14 cellular contexts compared by ENCODE assay signal in the genomic region with DNA sequence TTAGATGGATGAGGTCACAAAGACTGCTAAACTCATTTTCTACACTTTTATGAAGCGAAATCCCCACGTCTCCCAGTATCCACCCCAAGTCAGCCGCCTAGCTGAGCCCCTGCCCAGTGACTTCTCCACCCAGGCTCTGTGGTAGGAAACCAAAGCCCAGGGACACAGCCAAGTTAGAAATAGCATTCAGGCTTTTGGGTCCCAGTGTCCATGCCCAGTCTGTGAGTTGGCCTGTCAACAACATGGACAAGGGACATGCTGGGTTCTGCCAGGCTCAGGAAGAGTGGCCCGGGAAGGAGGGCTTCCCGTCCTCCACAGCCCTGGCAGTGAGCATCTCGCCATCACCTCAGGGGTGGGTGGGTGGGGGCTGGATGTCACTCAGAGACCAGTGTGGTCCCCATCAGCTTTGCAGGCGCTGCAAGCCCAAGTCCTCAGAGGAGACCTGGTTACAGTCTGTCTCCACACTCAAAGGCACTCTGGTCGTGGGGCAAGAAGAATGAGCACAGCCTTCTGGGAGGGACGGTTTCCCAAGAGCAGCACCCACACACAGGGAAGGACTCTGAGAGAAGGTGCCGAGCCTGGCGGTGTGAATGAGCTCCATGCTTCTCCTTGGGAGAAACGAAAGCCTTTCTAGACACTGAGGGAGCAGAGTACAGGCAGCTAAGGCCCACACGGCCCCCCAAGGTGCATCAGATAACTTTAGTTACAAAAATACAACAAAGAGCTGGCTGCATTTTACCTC.
A peak's percentile ranks its signal among the peaks of the same experiment; 100 is the strongest.
DNase-seq lines count a peak whose midpoint lies in the region; ATAC-seq and TF ChIP-seq lines count a peak whose summit lies in the region.
"Had no signal": no experiment of that assay in that cellular context is flagged by ENCODE, and none has a peak within 500 bp of the region (broad histone marks: within the 10 kb centered on the region; RNA-seq: fewer than 3 reads in every experiment).

No MANE protein-coding gene starts in this region.

- H3K4me3 ChIP-seq in heart left ventricle (peak overlapping the region in 1 of 12 donors; percentile 38), tibial nerve (no peak overlapping the region)

- H3K27ac ChIP-seq in angular gyrus (ENCODE audit: low read depth, low read length) (peak overlapping the region; percentile 97), heart left ventricle (peak overlapping the region; percentile 2 to 84 (median 74)), tibial nerve (peak overlapping the region; percentile 71 to 95 (median 82))
- H3K27ac ChIP-seq: KMS-11 had no signal

- H3K36me3 ChIP-seq in heart left ventricle (no peaks in the 10 kb centered on the region), tibial nerve (no peaks in the 10 kb centered on the region)

- H3K4me1 ChIP-seq in heart left ventricle (peaks cover 5 to 52% (median 39%) of the 10 kb centered on the region in 12 donors), tibial nerve (peaks cover 0 to 72% (median 59%) of the 10 kb centered on the region in 4 donors)

- no peaks in the 10 kb centered on the region for H3K9me3 ChIP-seq in heart left ventricle
- no peaks in the 10 kb centered on the region for H3K9me3 ChIP-seq in tibial nerve

- H3K9me3 Mint-ChIP-seq in neural crest cell = no peaks in the 10 kb centered on the region
- H3K9me3 Mint-ChIP-seq: activated T-helper 2 cell treated with anti-CD3 and anti-CD28 coated beads, Interferon-gamma antibody, Interleukin-2, Interleukin-4, amounts not matched to agents 10 μg/mL and 5 μg/mL and 100 μg/mL, durations not matched to agents 14 hours and 24 hours and 36 hours; stimulated activated naive B cell treated with anti-CD40 and anti-IgM and Interleukin-4, amounts not matched to agents 10 μg/mL and 1 μg/mL and 100 μg/mL, for 72 hours; T-helper 2 cell treated with Interferon-gamma antibody and Interleukin-4, amounts not matched to agents 5 μg/mL and 100 μg/mL, for 36 hours had no signal

- no peaks in the 10 kb centered on the region for H3K36me3 Mint-ChIP-seq in neural crest cell (ENCODE audit: low read depth)
- H3K36me3 Mint-ChIP-seq: stimulated activated naive B cell treated with anti-CD40 and anti-IgM and Interleukin-4, amounts not matched to agents 10 μg/mL and 1 μg/mL and 100 μg/mL, for 72 hours had no signal

- intact Hi-C loops in heart left ventricle (cut with DNase I) = loop anchor here in 6 of 10 donors (5.0 to 10.0 kb wide), 7 partner anchors 40 to 475 kb away; partner anchors contain the start of gene FOXO1 (in 5 of the 6)

- H3K27me3 Mint-ChIP-seq in neural crest cell (ENCODE audit: low read depth) = peaks cover 6% of the 10 kb centered on the region
- H3K27me3 Mint-ChIP-seq: activated CD4-positive, alpha-beta T cell treated with anti-CD3 and anti-CD28 coated beads, Interleukin-2, amount 10 ng/mL, durations not matched to agents 7 days and 5 days; stimulated activated naive B cell treated with anti-CD40 and anti-IgM and Interleukin-4, amounts not matched to agents 10 μg/mL and 1 μg/mL and 100 μg/mL, for 72 hours had no signal

- no peak overlapping the region for H3K27ac Mint-ChIP-seq in neural crest cell (ENCODE audit: unreplicated experiment)
- H3K27ac Mint-ChIP-seq: activated T-helper 2 cell treated with anti-CD3 and anti-CD28 coated beads, Interferon-gamma antibody, Interleukin-2, Interleukin-4, amounts not matched to agents 10 μg/mL and 5 μg/mL and 100 μg/mL, durations not matched to agents 14 hours and 24 hours and 36 hours; progenitor cell of endocrine pancreas; T-helper 2 cell treated with Interferon-gamma antibody and Interleukin-4, amounts not matched to agents 5 μg/mL and 100 μg/mL, for 36 hours had no signal

- WGBS in heart left ventricle, 4 donors = 60 to 75% (median 65%) methylated on average over 8 to 13 of the region's 13 CpGs
- 55 to 60% methylated on average over 13 of the region's 13 CpGs for WGBS in tibial nerve, 2 donors

- DNase-seq in heart left ventricle = peak in 3 of 5 donors; percentile 29 to 47 (median 38)
- no peak for DNase-seq in neural crest cell (ENCODE audit: low read depth, low spot score)
- DNase-seq in tibial nerve (ENCODE audit: low spot score in 2 of 2) = no peak
- no peak for DNase-seq in NCI-H2081 treated with DMSO at 0.1 percent for 48 hours (lab: John Stamatoyannopoulos, UW)
- DNase-seq: activated CD4-positive, alpha-beta T cell treated with anti-CD3 and anti-CD28 coated beads, Interleukin-2, amount 10 ng/mL, durations not matched to agents 7 days and 5 days; NCI-H526; stimulated activated naive B cell treated with anti-CD40 and anti-IgM and Interleukin-4, amounts not matched to agents 10 μg/mL and 1 μg/mL and 100 μg/mL, for 72 hours had no signal

- TF ChIP-seq CTCF in heart left ventricle (IDR thresholded peaks at IDR 0.05) = no peak
- no peak for TF ChIP-seq CTCF in neural crest cell (conservative IDR thresholded peaks at IDR 0.05)
- TF ChIP-seq CTCF in tibial nerve (IDR thresholded peaks at IDR 0.05) = no peak

- TF ChIP-seq EP300 in tibial nerve (IDR thresholded peaks at IDR 0.05) = no peak

- H3K4me1 Mint-ChIP-seq in neural crest cell = peaks cover 66% of the 10 kb centered on the region

- ATAC-seq in heart left ventricle (peak; percentile 24 to 61 (median 48)), HG03139 (IDR thresholded peaks at IDR 0.05; ENCODE audit: unreplicated experiment) (no peak), GM21529 (IDR thresholded peaks at IDR 0.05; ENCODE audit: unreplicated experiment) (no peak)
- ATAC-seq: stimulated activated naive B cell treated with anti-CD40 and anti-IgM and Interleukin-4, amounts not matched to agents 10 μg/mL and 1 μg/mL and 100 μg/mL, for 72 hours had no signal

- peak overlapping the region; percentile 10 for H3K4me3 Mint-ChIP-seq in neural crest cell
- H3K4me3 Mint-ChIP-seq: activated CD4-positive, alpha-beta T cell treated with anti-CD3 and anti-CD28 coated beads, Interleukin-2, amount 10 ng/mL, durations not matched to agents 7 days and 5 days; stimulated activated naive B cell treated with anti-CD40 and anti-IgM and Interleukin-4, amounts not matched to agents 10 μg/mL and 1 μg/mL and 100 μg/mL, for 72 hours; T-helper 2 cell treated with Interferon-gamma antibody and Interleukin-4, amounts not matched to agents 5 μg/mL and 100 μg/mL, for 36 hours had no signal

- TF ChIP-seq POLR2A in heart left ventricle (IDR thresholded peaks at IDR 0.05) (no peak), tibial nerve (IDR thresholded peaks at IDR 0.05) (no peak)

- H3K27me3 ChIP-seq in heart left ventricle = no peaks in the 10 kb centered on the region
- H3K27me3 ChIP-seq in tibial nerve = no peaks in the 10 kb centered on the region

Comparison
In these comparisons a context has a peak if more than half of its experiments do, and no peak if none do; other contexts are left out.
1. ATAC-seq: peak in heart left ventricle (4 of 4); none in HG03139 (single experiment) and GM21529 (single experiment).
2. DNase-seq: peak in heart left ventricle (3 of 5); none in neural crest cell (single experiment), tibial nerve (0 of 2) and NCI-H2081 treated with DMSO at 0.1 percent for 48 hours (single experiment).
3. Peak in every context shown above with its lines, with median percentiles within 50 percentile points of each other: H3K27ac ChIP-seq.